27 cellular contexts compared by ENCODE assay signal in genomic region chr3:4320453-4320852, GRCh38. TPM values are rescaled to one million over a fixed set of nuclear protein-coding genes. Genes with fewer than 3 reads are reported as not detected.
DNase-seq lines count a peak whose midpoint lies in the region; ATAC-seq, FAIRE-seq and TF ChIP-seq lines count a peak whose summit lies in the region.
"Had no signal": no experiment of that assay in that cellular context is flagged by ENCODE, and none has a peak within 500 bp of the region (broad histone marks: within the 10 kb centered on the region; RNA-seq: fewer than 3 reads in every experiment).

No MANE protein-coding gene starts in this region.

- in situ Hi-C loops in K562 (cut with MboI), result no loop called here

- POLR2A ChIA-PET in K562 (lab: Yijun Ruan, JAX), result interaction anchor here (0.6 kb wide), 1 partner anchor 23 kb away, joined by 3 read pairs; no protein-coding TSS in a partner anchor
- POLR2A ChIA-PET in GM10248 (lab: Yijun Ruan, JAX), result no interaction called here

- no peaks in the 10 kb centered on the region for H4K20me1 ChIP-seq in K562 (replicated peaks; ENCODE audit: control insufficient read depth, insufficient read depth, low read length)

- peak overlapping the region; percentile 54 for H3K27ac Mint-ChIP-seq in stimulated activated naive CD8-positive, alpha-beta T cell treated with anti-CD3 and anti-CD28 coated beads, Interleukin-15, Interleukin-2, amounts not matched to agents 100 ng/mL and 50 ng/mL, for 24 hours
- H3K27ac Mint-ChIP-seq: activated naive CD8-positive, alpha-beta T cell treated with anti-CD3 and anti-CD28 coated beads, Interleukin-2, amount 10 ng/mL, durations not matched to agents 7 days and 5 days; activated T-cell treated with anti-CD3 and anti-CD28 coated beads, Interleukin-2, amount 50 U/mL, for 24 hours; CD4-positive, alpha-beta T cell; mesothelial cell of epicardium had no signal

- no peaks in the 10 kb centered on the region for H3K9me3 ChIP-seq in K562 (replicated peaks; ENCODE audit: control insufficient read depth, insufficient read depth, low read depth, low read length)
- no peaks in the 10 kb centered on the region for H3K9me3 ChIP-seq in mucosa of descending colon
- H3K9me3 ChIP-seq: left ventricle myocardium inferior, sigmoid colon, SJCRH30, upper lobe of left lung had no signal

- H3K79me2 ChIP-seq in K562 (ENCODE audit: control insufficient read depth, insufficient read depth, low read length), result no peaks in the 10 kb centered on the region

- H3K9ac ChIP-seq in K562 (ENCODE audit: insufficient read depth in 1 of 2, low read depth in 2 of 2, low read length in 2 of 2), result no peak overlapping the region

- FAIRE-seq in K562 (lab: Jason Lieb, UNC), result no peak
- FAIRE-seq: GM12891 had no signal

- no peak for TF ChIP-seq RAD21 in K562 (CRISPR knock-in tag; conservative IDR thresholded peaks at IDR 0.05 in 1 of 2, IDR thresholded peaks at IDR 0.05 in 1 of 2)

- no peaks in the 10 kb centered on the region for H3K27me3 Mint-ChIP-seq in stimulated activated naive CD8-positive, alpha-beta T cell treated with anti-CD3 and anti-CD28 coated beads, Interleukin-15, Interleukin-2, amounts not matched to agents 100 ng/mL and 50 ng/mL, for 24 hours
- H3K27me3 Mint-ChIP-seq: activated naive CD8-positive, alpha-beta T cell treated with anti-CD3 and anti-CD28 coated beads, Interleukin-2, amount 10 ng/mL, durations not matched to agents 7 days and 5 days; activated T-cell treated with anti-CD3 and anti-CD28 coated beads, Interleukin-2, amount 50 U/mL, for 24 hours; CD4-positive, alpha-beta T cell; naive B cell had no signal

- H3K27ac ChIP-seq in K562 (ENCODE audit: extremely low read depth, low read depth, low read length), result peak overlapping the region; percentile 23; the same call in 1 of the 3 replicates
- H3K27ac ChIP-seq: ascending aorta, epithelial cell of prostate, left ventricle myocardium inferior, SJCRH30, upper lobe of left lung had no signal

- H3K4me1 ChIP-seq in K562 (replicated peaks in 1 of 2; ENCODE audit: control insufficient read depth in 2 of 2, insufficient read depth in 2 of 2, low read length in 2 of 2) (peaks cover 4 to 37% of the 10 kb centered on the region in 2 experiments; a peak in 4 of 5 replicates), mucosa of descending colon (ENCODE audit: low read depth) (peaks cover 9% of the 10 kb centered on the region)
- H3K4me1 ChIP-seq: ascending aorta, SJCRH30 had no signal

- H3K36me3 ChIP-seq in K562 (ENCODE audit: control insufficient read depth, insufficient read depth, low read length) (peaks cover 7% of the 10 kb centered on the region; the same call in 2 of the 3 replicates), mucosa of descending colon (ENCODE audit: low read depth) (no peaks in the 10 kb centered on the region)

- no peak overlapping the region for H3K4me3 Mint-ChIP-seq in stimulated activated naive CD8-positive, alpha-beta T cell treated with anti-CD3 and anti-CD28 coated beads, Interleukin-15, Interleukin-2, amounts not matched to agents 100 ng/mL and 50 ng/mL, for 24 hours
- H3K4me3 Mint-ChIP-seq: activated naive CD8-positive, alpha-beta T cell treated with anti-CD3 and anti-CD28 coated beads, Interleukin-2, amount 10 ng/mL, durations not matched to agents 7 days and 5 days; activated T-cell treated with anti-CD3 and anti-CD28 coated beads, Interleukin-2, amount 50 U/mL, for 24 hours; CD4-positive, alpha-beta T cell; mesothelial cell of epicardium; naive B cell had no signal

- CTCF ChIA-PET in K562 (lab: Yijun Ruan, JAX; ENCODE audit: low intra/inter-chr PET ratio) (no interaction called here), GM10248 (lab: Yijun Ruan, JAX) (no interaction called here)

- H3K36me3 Mint-ChIP-seq in stimulated activated naive CD8-positive, alpha-beta T cell treated with anti-CD3 and anti-CD28 coated beads, Interleukin-15, Interleukin-2, amounts not matched to agents 100 ng/mL and 50 ng/mL, for 24 hours (ENCODE audit: low read depth), result peaks cover 26% of the 10 kb centered on the region

- H3K4me1 Mint-ChIP-seq in stimulated activated naive CD8-positive, alpha-beta T cell treated with anti-CD3 and anti-CD28 coated beads, Interleukin-15, Interleukin-2, amounts not matched to agents 100 ng/mL and 50 ng/mL, for 24 hours (ENCODE audit: low read depth), result no peaks in the 10 kb centered on the region
- H3K4me1 Mint-ChIP-seq: activated naive CD8-positive, alpha-beta T cell treated with anti-CD3 and anti-CD28 coated beads, Interleukin-2, amount 10 ng/mL, durations not matched to agents 7 days and 5 days had no signal

- peaks cover 4% of the 10 kb centered on the region for H3K9me3 Mint-ChIP-seq in stimulated activated naive CD8-positive, alpha-beta T cell treated with anti-CD3 and anti-CD28 coated beads, Interleukin-15, Interleukin-2, amounts not matched to agents 100 ng/mL and 50 ng/mL, for 24 hours
- H3K9me3 Mint-ChIP-seq: activated naive CD8-positive, alpha-beta T cell treated with anti-CD3 and anti-CD28 coated beads, Interleukin-2, amount 10 ng/mL, durations not matched to agents 7 days and 5 days; CD4-positive, alpha-beta T cell had no signal

- intact Hi-C loops in K562 (cut with micrococcal nuclease) (no loop called here), mucosa of descending colon (cut with DNase I, micrococcal nuclease) (no loop called here)

- no peak overlapping the region for H3K4me3 ChIP-seq in K562
- H3K4me3 ChIP-seq in mucosa of descending colon, result no peak overlapping the region
- H3K4me3 ChIP-seq: ascending aorta, left ventricle myocardium inferior, sigmoid colon, SJCRH30, upper lobe of left lung had no signal

- DNase-seq in stimulated activated naive CD8-positive, alpha-beta T cell treated with anti-CD3 and anti-CD28 coated beads, Interleukin-15, Interleukin-2, amounts not matched to agents 100 U/mL and 50 U/mL, for 24 hours, result no peak
- DNase-seq in K562 (ENCODE audit: extremely low read depth in 1 of 4, low spot score in 3 of 4) (no peak), mucosa of descending colon (no peak), HUDEP-2 (lab: John Stamatoyannopoulos, UW; ENCODE audit: unreplicated experiment in 76 of 76) (no peak), GM10248 (ENCODE audit: extremely low spot score) (no peak), NCI-H524 (lab: John Stamatoyannopoulos, UW) (no peak), DMS153 treated with DMSO at 0.1 percent for 48 hours (lab: John Stamatoyannopoulos, UW; ENCODE audit: unreplicated experiment) (no peak)
- DNase-seq: activated CD4-positive, alpha-beta T cell treated with anti-CD3 and anti-CD28 coated beads, Interleukin-2, amount 50 U/mL, for 1 hour; activated CD4-positive, CD25-positive, alpha-beta regulatory T cell; activated gamma-delta T cell treated with Interleukin-2 at 50 U/mL for 16 hours; activated naive CD8-positive, alpha-beta T cell treated with anti-CD3 and anti-CD28 coated beads, Interleukin-2, amount 10 ng/mL, durations not matched to agents 7 days and 5 days; activated T-cell treated with anti-CD3 and anti-CD28 coated beads, Interleukin-2, amount 50 U/mL, for 24 hours; CD4-positive, alpha-beta T cell; left ventricle myocardium inferior; naive B cell; NCI-H1436; NCI-H2081 treated with DMSO at 0.1 percent for 48 hours; NCI-H2227 treated with DMSO at 0.1 percent for 48 hours; sigmoid colon; SJCRH30; stimulated activated CD4-positive, alpha-beta T cell treated with anti-CD3 and anti-CD28 coated beads, Interleukin-4, amount 100 ng/mL, for 24 hours; upper lobe of left lung had no signal

- H2AFZ ChIP-seq in K562 (ENCODE audit: low read depth, low read length), result peak overlapping the region; percentile 14; the same call in 1 of the 2 replicates

- TF ChIP-seq POLR2A in K562 (conservative IDR thresholded peaks at IDR 0.05), result no peak

- BruUV-seq in K562 (replicated peaks; lab: Mats Ljungman, UMichigan), result no TSS peak

- no peak for ATAC-seq in stimulated activated naive CD8-positive, alpha-beta T cell treated with anti-CD3 and anti-CD28 coated beads, Interleukin-15, Interleukin-2, amounts not matched to agents 100 U/mL and 50 U/mL, for 24 hours
- ATAC-seq in K562 (no peak), mucosa of descending colon (peak; percentile 81)

- TF ChIP-seq CTCF in K562 (IDR thresholded peaks at IDR 0.05 in 2 of 3, conservative IDR thresholded peaks at IDR 0.05 in 1 of 3; ENCODE audit: insufficient read depth in 2 of 3, low read depth in 1 of 3, low read length in 3 of 3) (no peak), mucosa of descending colon (IDR thresholded peaks at IDR 0.05) (no peak), GM10248 (IDR thresholded peaks at IDR 0.05; ENCODE audit: control extremely low read depth, extremely low read depth, low read depth, missing control alignments) (no peak)

- H3K9me1 ChIP-seq in K562 (ENCODE audit: control insufficient read depth, insufficient read depth, low read length), result no peaks in the 10 kb centered on the region

- no peak overlapping the region for H3K4me2 ChIP-seq in K562 (ENCODE audit: insufficient read depth, low read length)

- H3K27me3 ChIP-seq in K562 (ENCODE audit: control insufficient read depth in 2 of 2, insufficient read depth in 2 of 2, low read length in 2 of 2), result no peaks in the 10 kb centered on the region
- H3K27me3 ChIP-seq: ascending aorta, sigmoid colon, SJCRH30, upper lobe of left lung had no signal

- no peak for TF ChIP-seq EP300 in K562 (IDR thresholded peaks at IDR 0.05; ENCODE audit: low read length)

TF ChIP-seq in K562, 482 proteins besides CTCF, POLR2A, EP300 and RAD21 (continues in another document):
- no peak for TF ChIP-seq MTA1 (IDR thresholded peaks at IDR 0.05; ENCODE audit: borderline replicate concordance)

RNA-seq across cellular contexts. Expression of gene SETMAR, which starts 17.3 kb away (rescaled TPM):
- 23.2 and 32.3 TPM in 2 replicates for total RNA-seq in K562 (2011; cell fraction: chromatin; rRNA removed; ENCODE audit: low replicate concordance)
- total RNA-seq in K562 (2011; cell fraction: nucleolus; rRNA removed), result 22.8 and 27.4 TPM in 2 replicates
- 35.6 and 42.7 TPM in 2 replicates for total RNA-seq in K562 (2011; cell fraction: nucleoplasm; rRNA removed)
- 12.4 and 21.7 TPM in 2 replicates for total RNA-seq in K562 (2014; rRNA removed)
- 22.6 and 22.9 TPM in 2 replicates for total RNA-seq in K562 (2014; rRNA removed; fragmentation: Illumina TruSeq; extraction: Trizol)
- total RNA-seq in K562 (2015; rRNA removed; fragmentation: Illumina TruSeq; extraction: Trizol), result 22.5 and 24.7 TPM in 2 replicates
- total RNA-seq in K562 (2021), result 17.4 and 18.0 TPM in 2 replicates
- 16.7 and 22.9 TPM in 2 replicates for polyA plus RNA-seq in K562 (2011; rRNA removed)
- 10.5 and 12.2 TPM in 2 replicates for polyA plus RNA-seq in K562 (2011; cell fraction: cytosol; rRNA removed)
- 17.9 and 25.1 TPM in 2 replicates for polyA plus RNA-seq in K562 (2011; cell fraction: nucleus; rRNA removed)
- polyA plus RNA-seq in K562 (2012), result 14.3 and 17.4 TPM in 2 replicates
- polyA plus RNA-seq in K562 (2014; fragmentation: Illumina TruSeq; extraction: Trizol), result 21.5 and 25.1 TPM in 2 replicates
- 10 to 100 TPM in 1 of 2 experiments, 1 to 10 TPM in 1; 5.5 to 10.2 TPM for polyA plus RNA-seq in K562 (2014; fragmentation: Nextera tagmentation; extraction: Ambion mirVana)
- 17.6 and 18.2 TPM in 2 replicates for polyA plus RNA-seq in K562 (2014; rRNA removed)
- 33.2 and 34.4 TPM in 2 replicates for polyA minus RNA-seq in K562 (2011; rRNA and poly(A)+ RNA removed)
- 5.0 and 9.4 TPM in 2 replicates for polyA minus RNA-seq in K562 (2011; cell fraction: cytosol; rRNA and poly(A)+ RNA removed)
- polyA minus RNA-seq in K562 (2011; cell fraction: nucleus; rRNA and poly(A)+ RNA removed), result 28.7 and 31.2 TPM in 2 replicates
- 10 to 100 TPM; 11.3 to 15.4 (median 13.2) TPM for total RNA-seq in mucosa of descending colon
